Comparison of ENCODE assay signal across 11 cellular contexts in genomic region chr16:19595043-19595767, GRCh38. TPM values are rescaled to one million over a fixed set of nuclear protein-coding genes. Genes with fewer than 3 reads are reported as not detected.
DNase-seq lines count a peak whose midpoint lies in the region; FAIRE-seq and TF ChIP-seq lines count a peak whose summit lies in the region.
"Had no signal": no experiment of that assay in that cellular context is flagged by ENCODE, and none has a peak within 500 bp of the region (broad histone marks: within the 10 kb centered on the region; RNA-seq: fewer than 3 reads in every experiment).

No MANE protein-coding gene starts in this region.

- no peaks in the 10 kb centered on the region for H3K9me3 Mint-ChIP-seq in CD14-positive monocyte
- H3K9me3 Mint-ChIP-seq in activated naive CD4-positive, alpha-beta T cell treated with anti-CD3 and anti-CD28 coated beads for 36 hours: no peaks in the 10 kb centered on the region
- no peaks in the 10 kb centered on the region for H3K9me3 Mint-ChIP-seq in CD8-positive, alpha-beta memory T cell
- H3K9me3 Mint-ChIP-seq: activated B cell treated with CpG ODN at 0.5 μM for 24 hours; activated naive CD4-positive, alpha-beta T cell treated with anti-CD3 and anti-CD28 coated beads, Interleukin-2, amount 50 U/mL, for 24 hours had no signal

- H2AK5ac ChIP-seq in H1 (ENCODE audit: low read depth, low read length): no peak overlapping the region

- no peak overlapping the region for H4K91ac ChIP-seq in H1 (replicated peaks; ENCODE audit: insufficient read length, low read length)

- FAIRE-seq in H1 (lab: Jason Lieb, UNC): no peak

- no peaks in the 10 kb centered on the region for H3K23me2 ChIP-seq in H1 (ENCODE audit: low read depth, low read length)

- intact Hi-C loops in CD14-positive monocyte (cut with micrococcal nuclease): no loop called here
- intact Hi-C loops in activated naive CD4-positive, alpha-beta T cell treated with anti-CD3 and anti-CD28 coated beads for 36 hours (cut with micrococcal nuclease): no loop called here

- H3K4me1 Mint-ChIP-seq in CD14-positive monocyte: no peaks in the 10 kb centered on the region
- no peaks in the 10 kb centered on the region for H3K4me1 Mint-ChIP-seq in activated naive CD4-positive, alpha-beta T cell treated with anti-CD3 and anti-CD28 coated beads for 36 hours (ENCODE audit: low read depth)
- H3K4me1 Mint-ChIP-seq in CD8-positive, alpha-beta memory T cell: no peaks in the 10 kb centered on the region
- H3K4me1 Mint-ChIP-seq: activated B cell treated with CpG ODN at 0.5 μM for 24 hours; activated naive CD4-positive, alpha-beta T cell treated with anti-CD3 and anti-CD28 coated beads, Interleukin-2, amount 50 U/mL, for 24 hours had no signal

- H3K4me2 ChIP-seq in H1 (ENCODE audit: insufficient read depth in 1 of 2, low read depth in 2 of 2, low read length in 2 of 2): no peak overlapping the region
- H3K4me2 ChIP-seq in hepatocyte: no peak overlapping the region

- no peaks in the 10 kb centered on the region for H3K9me2 ChIP-seq in hepatocyte (replicated peaks; ENCODE audit: insufficient read depth)

- no peaks in the 10 kb centered on the region for H3K27me3 ChIP-seq in MG63
- no peaks in the 10 kb centered on the region for H3K27me3 ChIP-seq in H1 (replicated peaks in 1 of 4; ENCODE audit: control insufficient read depth in 3 of 4, extremely low read depth in 1 of 4, insufficient read depth in 3 of 4, low read length in 3 of 4)
- H3K27me3 ChIP-seq in hepatocyte: no peaks in the 10 kb centered on the region
- no peaks in the 10 kb centered on the region for H3K27me3 ChIP-seq in CD8-positive, alpha-beta memory T cell (ENCODE audit: insufficient read depth, low read length, poor library complexity, severe bottlenecking)

- H3K4ac ChIP-seq in H1 (replicated peaks; ENCODE audit: insufficient read length, low read depth, low read length): no peak overlapping the region

- no peak overlapping the region for H4K5ac ChIP-seq in H1 (ENCODE audit: insufficient read length, low read depth, low read length)

- H3K27ac ChIP-seq in H1 (ENCODE audit: low read depth, low read length): 0 out of 2 replicates have a peak overlapping the region, but pooled peaks have one; percentile 15
- H3K27ac ChIP-seq in hepatocyte: no peak overlapping the region
- no peak overlapping the region for H3K27ac ChIP-seq in CD8-positive, alpha-beta memory T cell (ENCODE audit: low read depth, low read length)

- no peak overlapping the region for H3K14ac ChIP-seq in H1 (ENCODE audit: insufficient read length)

- no peaks in the 10 kb centered on the region for H4K20me1 ChIP-seq in H1 (replicated peaks in 1 of 2; ENCODE audit: control insufficient read depth in 1 of 2, insufficient read depth in 2 of 2, low read length in 2 of 2)
- H4K20me1 ChIP-seq in hepatocyte (ENCODE audit: insufficient read depth, poor library complexity, severe bottlenecking): no peaks in the 10 kb centered on the region

- H3K79me1 ChIP-seq in H1 (ENCODE audit: low read depth, low read length): no peaks in the 10 kb centered on the region

- TF ChIP-seq EP300 in H1 (IDR thresholded peaks at IDR 0.05; ENCODE audit: borderline replicate concordance in 1 of 2, low read depth in 2 of 2, low read length in 2 of 2): no peak

- POLR2A ChIA-PET in H1 (lab: Charles Lee; ENCODE audit: partially characterized antibody): interaction anchor here (1.7 kb wide), 1 partner anchor 287 kb away, joined by 3 read pairs; no protein-coding TSS in a partner anchor
- POLR2A ChIA-PET in CD8-positive, alpha-beta memory T cell (lab: Charles Lee): no interaction called here

- no peak overlapping the region for H2AFZ ChIP-seq in H1 (ENCODE audit: low read length)
- H2AFZ ChIP-seq in hepatocyte: no peak overlapping the region

- no peak for TF ChIP-seq CTCF in CD14-positive monocyte (IDR thresholded peaks at IDR 0.05)
- TF ChIP-seq CTCF in H1 (IDR thresholded peaks at IDR 0.05; ENCODE audit: control extremely low read depth in 1 of 3, insufficient read depth in 1 of 3, low read depth in 1 of 3, low read length in 3 of 3): no peak
- no peak for TF ChIP-seq CTCF in hepatocyte (IDR thresholded peaks at IDR 0.05; ENCODE audit: poor library complexity)

- no peak overlapping the region for H2BK20ac ChIP-seq in H1 (ENCODE audit: low read length)

- H3K79me2 ChIP-seq in H1 (ENCODE audit: control insufficient read depth in 1 of 2, insufficient read depth in 2 of 2, low read length in 2 of 2) (no peaks in the 10 kb centered on the region), hepatocyte (no peaks in the 10 kb centered on the region)

- no peak overlapping the region for H2BK5ac ChIP-seq in H1 (ENCODE audit: low read depth, low read length)

- no peaks in the 10 kb centered on the region for H3K9me3 ChIP-seq in MG63
- no peaks in the 10 kb centered on the region for H3K9me3 ChIP-seq in H1 (ENCODE audit: insufficient read depth in 2 of 2, low read depth in 1 of 2, low read length in 1 of 2)
- no peaks in the 10 kb centered on the region for H3K9me3 ChIP-seq in hepatocyte (ENCODE audit: low read depth)
- H3K9me3 ChIP-seq in CD8-positive, alpha-beta memory T cell (ENCODE audit: low read length): no peaks in the 10 kb centered on the region

- H3K36me3 ChIP-seq in MG63 (peaks cover 2% of the 10 kb centered on the region), H1 (ENCODE audit: control insufficient read depth in 2 of 4, insufficient read depth in 4 of 4, low read length in 3 of 4) (peaks cover 0 to 14% (median 4%) of the 10 kb centered on the region in 4 experiments; a peak in 3 of 8 replicates), hepatocyte (replicated peaks; ENCODE audit: insufficient read depth, low read depth) (no peaks in the 10 kb centered on the region)
- H3K36me3 ChIP-seq in CD8-positive, alpha-beta memory T cell (ENCODE audit: insufficient read depth, low read length): peaks cover 7% of the 10 kb centered on the region

- no peak for TF ChIP-seq POLR2A in H1 (IDR thresholded peaks at IDR 0.05; ENCODE audit: control extremely low read depth in 1 of 2, low read depth in 2 of 2, low read length in 2 of 2)

- H3K9ac ChIP-seq in H1 (replicated peaks in 1 of 4; ENCODE audit: extremely low read depth in 1 of 4, low read depth in 3 of 4, low read length in 3 of 4): no peak overlapping the region

- peaks cover 75 to 88% of the 10 kb centered on the region in 2 donors for H3K36me3 Mint-ChIP-seq in CD14-positive monocyte
- H3K36me3 Mint-ChIP-seq in activated naive CD4-positive, alpha-beta T cell treated with anti-CD3 and anti-CD28 coated beads for 36 hours (ENCODE audit: low read depth): peaks cover 15% of the 10 kb centered on the region
- H3K36me3 Mint-ChIP-seq in CD8-positive, alpha-beta memory T cell: peaks cover 0 to 69% (median 12%) of the 10 kb centered on the region in 3 donors

- DNase-seq in CD14-positive monocyte (ENCODE audit: low spot score) (no peak), MG63 (peak; percentile 64), H1 (ENCODE audit: low read depth in 1 of 2, low spot score in 2 of 2) (no peak), myocyte (ENCODE audit: low read depth) (peak; percentile 24), hepatocyte (ENCODE audit: low spot score) (no peak), GDM1 (lab: John Stamatoyannopoulos, UW) (no peak)
- no peak for DNase-seq in activated naive CD4-positive, alpha-beta T cell treated with anti-CD3 and anti-CD28 coated beads for 36 hours
- DNase-seq in CD8-positive, alpha-beta memory T cell: no peak
- DNase-seq: activated B cell treated with CpG ODN at 0.5 μM for 24 hours, Kasumi-1 had no signal

- no peak overlapping the region for H3K56ac ChIP-seq in H1 (replicated peaks; ENCODE audit: insufficient read length, low read depth, low read length)

- peak overlapping the region; percentile 61; the same call in 1 of the 2 replicates for H2BK15ac ChIP-seq in H1 (ENCODE audit: low read length)

- peak overlapping the region in 5 of 7 donors; percentile 13 to 73 (median 15) for H3K27ac Mint-ChIP-seq in CD14-positive monocyte
- H3K27ac Mint-ChIP-seq in activated naive CD4-positive, alpha-beta T cell treated with anti-CD3 and anti-CD28 coated beads for 36 hours: no peak overlapping the region
- peak overlapping the region in 2 of 8 donors; percentile 46 to 68 for H3K27ac Mint-ChIP-seq in CD8-positive, alpha-beta memory T cell
- H3K27ac Mint-ChIP-seq: activated B cell treated with CpG ODN at 0.5 μM for 24 hours; activated naive CD4-positive, alpha-beta T cell treated with anti-CD3 and anti-CD28 coated beads, Interleukin-2, amount 50 U/mL, for 24 hours had no signal

- no peak for TF ChIP-seq RAD21 in H1 (IDR thresholded peaks at IDR 0.05 in 1 of 2, conservative IDR thresholded peaks at IDR 0.05 in 1 of 2; ENCODE audit: low read depth in 2 of 2, low read length in 2 of 2)

- no peak overlapping the region for H3K23ac ChIP-seq in H1 (ENCODE audit: insufficient read length)

- H3K4me3 ChIP-seq in MG63: no peak overlapping the region
- H3K4me3 ChIP-seq in H1 (ENCODE audit: extremely low read depth in 1 of 4, insufficient read depth in 2 of 4, low read depth in 3 of 4, low read length in 4 of 4): no peak overlapping the region
- H3K4me3 ChIP-seq in hepatocyte: no peak overlapping the region
- H3K4me3 ChIP-seq in CD8-positive, alpha-beta memory T cell (ENCODE audit: low read length): no peak overlapping the region

- peaks cover 0 to 4% (median 0%) of the 10 kb centered on the region in 3 donors for H3K27me3 Mint-ChIP-seq in CD14-positive monocyte (ENCODE audit: low read depth in 3 of 3)
- no peaks in the 10 kb centered on the region for H3K27me3 Mint-ChIP-seq in activated naive CD4-positive, alpha-beta T cell treated with anti-CD3 and anti-CD28 coated beads for 36 hours (ENCODE audit: low read depth)
- H3K27me3 Mint-ChIP-seq in CD8-positive, alpha-beta memory T cell: no peaks in the 10 kb centered on the region
- H3K27me3 Mint-ChIP-seq: activated B cell treated with CpG ODN at 0.5 μM for 24 hours; activated naive CD4-positive, alpha-beta T cell treated with anti-CD3 and anti-CD28 coated beads, Interleukin-2, amount 50 U/mL, for 24 hours had no signal

- WGBS in H1 (ENCODE audit: extremely low coverage in 1 of 2, insufficient coverage in 1 of 2, insufficient read length in 1 of 2, insufficient replicate concordance in 2 of 2, low coverage in 1 of 2, low lambda C conversion rate in 2 of 2, missing lambda C conversion rate in 1 of 2), 2 experiments: 90% methylated on average over 19 of the region's 19 CpGs; no CpG with 5 or more reads in 1 of the 2 experiments
- whole genome bisulfite sequencing in hepatocyte (ENCODE audit: low lambda C conversion rate, missing lambda C conversion rate): 91% methylated on average over 18 of the region's 19 CpGs

- no peak overlapping the region for H3K4me3 Mint-ChIP-seq in CD14-positive monocyte
- H3K4me3 Mint-ChIP-seq in activated naive CD4-positive, alpha-beta T cell treated with anti-CD3 and anti-CD28 coated beads for 36 hours: no peak overlapping the region
- no peak overlapping the region for H3K4me3 Mint-ChIP-seq in CD8-positive, alpha-beta memory T cell
- H3K4me3 Mint-ChIP-seq: activated B cell treated with CpG ODN at 0.5 μM for 24 hours; activated naive CD4-positive, alpha-beta T cell treated with anti-CD3 and anti-CD28 coated beads, Interleukin-2, amount 50 U/mL, for 24 hours had no signal

- H2BK120ac ChIP-seq in H1 (replicated peaks; ENCODE audit: low read depth, low read length): no peak overlapping the region

- CTCF ChIA-PET in H1 (lab: Charles Lee; ENCODE audit: partially characterized antibody): interaction anchor here (2.0 to 8.7 kb wide), 2 partner anchors 9 to 85 kb away, joined by 6 to 91 read pairs; no protein-coding TSS in a partner anchor
- CTCF ChIA-PET in activated naive CD4-positive, alpha-beta T cell treated with anti-CD3 and anti-CD28 coated beads for 36 hours (lab: Charles Lee): interaction anchor here (1.4 kb wide), 1 partner anchor 11 kb away, joined by 5 read pairs; no protein-coding TSS in a partner anchor
- CTCF ChIA-PET in CD8-positive, alpha-beta memory T cell (lab: Charles Lee): interaction anchor here (1.3 to 1.4 kb wide), 2 partner anchors 291 to 312 kb away, joined by 4 to 5 read pairs; no protein-coding TSS in a partner anchor

- no peak overlapping the region; the same call in 1 of the 2 replicates for H3K18ac ChIP-seq in H1 (ENCODE audit: extremely low read depth, low read length)

- peaks cover 0 to 6% (median 1%) of the 10 kb centered on the region in 4 experiments; a peak in 3 of 7 replicates for H3K4me1 ChIP-seq in H1 (replicated peaks in 1 of 4; ENCODE audit: control insufficient read depth in 3 of 4, insufficient read depth in 4 of 4, low read length in 3 of 4)
- H3K4me1 ChIP-seq in hepatocyte (ENCODE audit: insufficient read depth): no peaks in the 10 kb centered on the region
- H3K4me1 ChIP-seq in CD8-positive, alpha-beta memory T cell (ENCODE audit: insufficient read depth, low read length): no peaks in the 10 kb centered on the region

- no peak overlapping the region for H2BK12ac ChIP-seq in H1 (ENCODE audit: low read depth, low read length)

- H4K8ac ChIP-seq in H1 (ENCODE audit: extremely low read depth, insufficient read depth, low read length): no peak overlapping the region

RNA-seq across cellular contexts. Expression of gene VPS35L, which starts 39.7 kb away (rescaled TPM):
- polyA plus RNA-seq in CD14-positive monocyte (10 to 100 TPM; 48.8 to 51.4 TPM), H1 (2011; rRNA removed) (31.5 and 40.3 TPM in 2 replicates), hepatocyte (52.8 and 56.1 TPM in 2 replicates)
- total RNA-seq in MG63 (2014; rRNA removed; shearing (Covaris generic); ENCODE audit: low replicate concordance): 6.7 and 7.6 TPM in 2 replicates
- total RNA-seq in H1 (2021; fragmentation: NEBNext Ultra II Directional; extraction: Animal tissue kit (Norgen Biotek cat#: 25700)): 55.1 and 57.1 TPM in 2 replicates
- polyA plus RNA-seq in H1 (2011; cell fraction: cytosol; rRNA removed): 36.8 TPM
- 101 TPM for polyA plus RNA-seq in H1 (2011; cell fraction: nucleus; rRNA removed)
- 38.1 to 46.4 TPM (median 40.5 TPM) in 4 replicates for polyA plus RNA-seq in H1 (2012, experiment 1 of 2)
- 12.7 TPM for polyA plus RNA-seq in H1 (2012, experiment 2 of 2)
- 34.0 TPM for polyA plus RNA-seq in H1 (2013, experiment 1 of 2)
- polyA plus RNA-seq in H1 (2013, experiment 2 of 2): 33.8 TPM
- polyA minus RNA-seq in H1 (2011; rRNA and poly(A)+ RNA removed): 128 and 144 TPM in 2 replicates
- polyA minus RNA-seq in H1 (2011; cell fraction: cytosol; rRNA and poly(A)+ RNA removed): 59.0 TPM
- 89.8 TPM for polyA minus RNA-seq in H1 (2011; cell fraction: nucleus; rRNA and poly(A)+ RNA removed)
- total RNA-seq in myocyte (30.8 and 32.8 TPM in 2 replicates), hepatocyte (47.5 and 55.1 TPM in 2 replicates)
- polyA plus RNA-seq in myocyte (2012): 46.4 TPM
- total RNA-seq in activated naive CD4-positive, alpha-beta T cell treated with anti-CD3 and anti-CD28 coated beads for 36 hours: 10 to 100 TPM; 30.3 to 32.4 TPM
- total RNA-seq in CD8-positive, alpha-beta memory T cell: 10 to 100 TPM; 37.4 to 40.2 TPM
- polyA plus RNA-seq in CD8-positive, alpha-beta memory T cell: 52.3 TPM

Comparison
In these comparisons a context has a peak if more than half of its experiments do, and no peak if none do; other contexts are left out.
1. DNase-seq: peak in MG63 (single experiment) and myocyte (single experiment); none in CD14-positive monocyte (single experiment), H1 (0 of 2), activated naive CD4-positive, alpha-beta T cell treated with anti-CD3 and anti-CD28 coated beads for 36 hours (single experiment), hepatocyte (single experiment), GDM1 (single experiment) and CD8-positive, alpha-beta memory T cell (0 of 5).